In the genomic region with DNA sequence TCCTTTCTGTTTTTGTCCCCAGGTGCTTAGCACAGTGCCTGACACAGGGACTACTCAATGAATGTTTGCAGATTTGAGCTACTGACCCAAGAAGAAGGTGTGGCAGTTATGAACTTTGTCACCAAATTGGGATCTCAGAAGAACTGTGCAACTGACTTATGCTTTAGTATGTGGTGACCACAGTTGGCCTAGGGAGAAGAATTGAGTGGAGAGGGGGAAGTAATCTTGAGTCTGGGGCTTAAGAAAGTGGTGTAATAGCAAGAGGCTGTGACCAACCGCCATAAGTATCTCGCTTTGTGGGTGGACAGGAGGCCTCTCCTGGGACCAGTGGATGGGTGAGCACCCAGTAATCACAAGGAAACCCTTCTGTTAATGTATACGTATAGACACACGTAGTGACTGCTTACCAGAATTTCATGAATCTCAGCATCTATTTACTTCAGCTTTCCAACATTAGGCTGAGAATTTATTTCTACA, we compare ENCODE assay signal across 12 cellular contexts. TPM values are rescaled to one million over a fixed set of nuclear protein-coding genes. Genes with fewer than 3 reads are reported as not detected.
DNase-seq lines count a peak whose midpoint lies in the region; ATAC-seq and TF ChIP-seq lines count a peak whose summit lies in the region.
"Had no signal": no experiment of that assay in that cellular context is flagged by ENCODE, and none has a peak within 500 bp of the region (broad histone marks: within the 10 kb centered on the region; RNA-seq: fewer than 3 reads in every experiment).

No MANE protein-coding gene starts in this region.

- no peak for DNase-seq in natural killer cell treated with Interleukin-12 subunit alpha and Interleukin-12 subunit beta and Interleukin-15 and Interleukin-18, amount 100 ng/mL, for 72 hours (ENCODE audit: low spot score)
- no peak for DNase-seq in natural killer cell
- DNase-seq in SKM-1 (lab: John Stamatoyannopoulos, UW; ENCODE audit: unreplicated experiment) = peak; percentile 89
- no peak for DNase-seq in anterior cingulate cortex (lab: John Stamatoyannopoulos, UW)
- DNase-seq in nephron progenitor cell = no peak
- DNase-seq in Right ventricle myocardium superior = no peak
- DNase-seq: HCEC 1CT, NCI-H1436 treated with DMSO at 0.1 percent for 48 hours had no signal

- H3K4me3 Mint-ChIP-seq in natural killer cell treated with Interleukin-12 subunit alpha and Interleukin-12 subunit beta and Interleukin-15 and Interleukin-18, amount 100 ng/mL, for 72 hours = peak overlapping the region; percentile 23
- H3K4me3 Mint-ChIP-seq in natural killer cell = no peak overlapping the region
- no peak overlapping the region for H3K4me3 Mint-ChIP-seq in dendritic cell treated with granulocyte-macrophage colony-stimulating factor and Interleukin-4, amounts not matched to agents 40 ng/mL and 50 ng/mL, for 4 days
- H3K4me3 Mint-ChIP-seq in nephron progenitor cell = no peak overlapping the region

- no peaks in the 10 kb centered on the region for H3K36me3 Mint-ChIP-seq in natural killer cell treated with Interleukin-12 subunit alpha and Interleukin-12 subunit beta and Interleukin-15 and Interleukin-18, amount 100 ng/mL, for 72 hours
- no peaks in the 10 kb centered on the region for H3K36me3 Mint-ChIP-seq in natural killer cell
- peaks cover 15% of the 10 kb centered on the region for H3K36me3 Mint-ChIP-seq in dendritic cell treated with granulocyte-macrophage colony-stimulating factor and Interleukin-4, amounts not matched to agents 40 ng/mL and 50 ng/mL, for 4 days (ENCODE audit: low read depth)
- no peaks in the 10 kb centered on the region for H3K36me3 Mint-ChIP-seq in nephron progenitor cell (ENCODE audit: low read depth)
- H3K36me3 Mint-ChIP-seq: activated naive CD4-positive, alpha-beta T cell treated with anti-CD3 and anti-CD28 coated beads, Interleukin-2, amount 50 U/mL, for 24 hours had no signal

- H3K27me3 Mint-ChIP-seq in natural killer cell treated with Interleukin-12 subunit alpha and Interleukin-12 subunit beta and Interleukin-15 and Interleukin-18, amount 100 ng/mL, for 72 hours = no peaks in the 10 kb centered on the region
- H3K27me3 Mint-ChIP-seq in natural killer cell (ENCODE audit: low read depth in 2 of 2) (no peaks in the 10 kb centered on the region), nephron progenitor cell (ENCODE audit: low read depth, poor library complexity) (peaks cover 17% of the 10 kb centered on the region)
- no peaks in the 10 kb centered on the region for H3K27me3 Mint-ChIP-seq in dendritic cell treated with granulocyte-macrophage colony-stimulating factor and Interleukin-4, amounts not matched to agents 40 ng/mL and 50 ng/mL, for 4 days
- H3K27me3 Mint-ChIP-seq: activated naive CD4-positive, alpha-beta T cell treated with anti-CD3 and anti-CD28 coated beads, Interleukin-2, amount 50 U/mL, for 24 hours had no signal

- H3K9me3 Mint-ChIP-seq in natural killer cell treated with Interleukin-12 subunit alpha and Interleukin-12 subunit beta and Interleukin-15 and Interleukin-18, amount 100 ng/mL, for 72 hours = no peaks in the 10 kb centered on the region
- H3K9me3 Mint-ChIP-seq in natural killer cell = no peaks in the 10 kb centered on the region
- no peaks in the 10 kb centered on the region for H3K9me3 Mint-ChIP-seq in dendritic cell treated with granulocyte-macrophage colony-stimulating factor and Interleukin-4, amounts not matched to agents 40 ng/mL and 50 ng/mL, for 4 days
- H3K9me3 Mint-ChIP-seq in nephron progenitor cell = no peaks in the 10 kb centered on the region
- H3K9me3 Mint-ChIP-seq: activated naive CD4-positive, alpha-beta T cell treated with anti-CD3 and anti-CD28 coated beads, Interleukin-2, amount 50 U/mL, for 24 hours had no signal

- peaks cover 57 to 71% of the 10 kb centered on the region in 2 donors for H3K4me1 Mint-ChIP-seq in natural killer cell treated with Interleukin-12 subunit alpha and Interleukin-12 subunit beta and Interleukin-15 and Interleukin-18, amount 100 ng/mL, for 72 hours (ENCODE audit: low read depth in 2 of 2)
- H3K4me1 Mint-ChIP-seq in natural killer cell (peaks cover 66 to 73% of the 10 kb centered on the region in 2 donors), nephron progenitor cell (peaks cover 16% of the 10 kb centered on the region)
- H3K4me1 Mint-ChIP-seq in dendritic cell treated with granulocyte-macrophage colony-stimulating factor and Interleukin-4, amounts not matched to agents 40 ng/mL and 50 ng/mL, for 4 days (ENCODE audit: low read depth) = peaks cover 95% of the 10 kb centered on the region

- H3K27ac Mint-ChIP-seq in natural killer cell treated with Interleukin-12 subunit alpha and Interleukin-12 subunit beta and Interleukin-15 and Interleukin-18, amount 100 ng/mL, for 72 hours = peak overlapping the region; percentile 32 to 89
- H3K27ac Mint-ChIP-seq in natural killer cell (no peak overlapping the region), nephron progenitor cell (no peak overlapping the region)
- H3K27ac Mint-ChIP-seq in dendritic cell treated with granulocyte-macrophage colony-stimulating factor and Interleukin-4, amounts not matched to agents 40 ng/mL and 50 ng/mL, for 4 days = peak overlapping the region; percentile 100

- intact Hi-C loops in natural killer cell (cut with micrococcal nuclease) (no loop called here), Right ventricle myocardium superior (cut with DNase I) (no loop called here)
- intact Hi-C loops in dendritic cell treated with granulocyte-macrophage colony-stimulating factor and Interleukin-4, amounts not matched to agents 40 ng/mL and 50 ng/mL, for 4 days (cut with micrococcal nuclease) = no loop called here

- ATAC-seq in natural killer cell treated with Interleukin-12 subunit alpha and Interleukin-12 subunit beta and Interleukin-15 and Interleukin-18, amount 100 ng/mL, for 72 hours = no peak
- ATAC-seq in natural killer cell (no peak), Right ventricle myocardium superior (ENCODE audit: poor library complexity) (no peak), GM21390 (IDR thresholded peaks at IDR 0.05; ENCODE audit: unreplicated experiment) (no peak)

- TF ChIP-seq CTCF in natural killer cell (IDR thresholded peaks at IDR 0.05) (no peak), nephron progenitor cell (IDR thresholded peaks at IDR 0.05) (no peak)

RNA-seq across cellular contexts. Expression of gene IL10RA, which starts 12.7 kb away (rescaled TPM):
- total RNA-seq in natural killer cell treated with Interleukin-12 subunit alpha and Interleukin-12 subunit beta and Interleukin-15 and Interleukin-18, amount 100 ng/mL, for 72 hours = 10 to 100 TPM; 59.8 to 83.6 TPM
- total RNA-seq in natural killer cell (100 to 1,000 TPM; 263 to 286 (median 268) TPM), Right ventricle myocardium superior (6.2 TPM)

RNA-seq across cellular contexts. Expression of gene TMPRSS13, which starts 44.3 kb away (rescaled TPM):
- under 1 TPM; 0.19 to 0.36 TPM for total RNA-seq in natural killer cell treated with Interleukin-12 subunit alpha and Interleukin-12 subunit beta and Interleukin-15 and Interleukin-18, amount 100 ng/mL, for 72 hours
- total RNA-seq in natural killer cell (1 to 10 TPM; 1.6 to 1.8 (median 1.8) TPM), Right ventricle myocardium superior (not detected)
- total RNA-seq: skeletal muscle tissue had no signal

Comparison
In these comparisons a context has a peak if more than half of its experiments do, and no peak if none do; other contexts are left out.
1. H3K27ac Mint-ChIP-seq: peak in natural killer cell treated with Interleukin-12 subunit alpha and Interleukin-12 subunit beta and Interleukin-15 and Interleukin-18, amount 100 ng/mL, for 72 hours (2 of 2) and dendritic cell treated with granulocyte-macrophage colony-stimulating factor and Interleukin-4, amounts not matched to agents 40 ng/mL and 50 ng/mL, for 4 days (single experiment); none in natural killer cell (0 of 2) and nephron progenitor cell (single experiment).